Comparison of ENCODE assay signal across 26 cellular contexts in genomic region chr11:66012371-66012945, GRCh38. TPM values are rescaled to one million over a fixed set of nuclear protein-coding genes. Genes with fewer than 3 reads are reported as not detected.
DNase-seq lines count a peak whose midpoint lies in the region; ATAC-seq and TF ChIP-seq lines count a peak whose summit lies in the region.
"Had no signal": no experiment of that assay in that cellular context is flagged by ENCODE, and none has a peak within 500 bp of the region (broad histone marks: within the 10 kb centered on the region; RNA-seq: fewer than 3 reads in every experiment).

No MANE protein-coding gene starts in this region.

- TF ChIP-seq CTCF in mammary epithelial cell (conservative IDR thresholded peaks at IDR 0.05 in 1 of 2, IDR thresholded peaks at IDR 0.05 in 1 of 2; ENCODE audit: extremely low read depth in 1 of 2, insufficient read depth in 1 of 2, low read depth in 1 of 2, low read length in 2 of 2) (no peak), osteoblast (IDR thresholded peaks at IDR 0.05; ENCODE audit: extremely low read depth, low read depth, low read length) (no peak)

- H3K27ac ChIP-seq in mammary epithelial cell (ENCODE audit: insufficient read depth, low read depth, low read length) (no peak overlapping the region), osteoblast (ENCODE audit: low read depth, low read length) (no peak overlapping the region)
- H3K27ac ChIP-seq: GM23248, prostate gland, uterus had no signal

- H3K27ac Mint-ChIP-seq in stimulated activated naive CD8-positive, alpha-beta T cell treated with anti-CD3 and anti-CD28 coated beads, Interleukin-15, amount 100 ng/mL, for 72 hours, result no peak overlapping the region
- H3K27ac Mint-ChIP-seq: activated CD8-positive, alpha-beta T cell treated with anti-CD3 and anti-CD28 coated beads, Interleukin-2, amount 10 ng/mL, durations not matched to agents 7 days and 5 days; activated naive CD4-positive, alpha-beta T cell treated with anti-CD3 and anti-CD28 coated beads for 36 hours; activated T-cell treated with anti-CD3 and anti-CD28 coated beads, Interleukin-2, amount 50 U/mL, for 24 hours; effector memory CD8-positive, alpha-beta T cell had no signal

- peak overlapping the region; percentile 45 to 63 for H3K4me3 Mint-ChIP-seq in stimulated activated naive CD8-positive, alpha-beta T cell treated with anti-CD3 and anti-CD28 coated beads, Interleukin-15, amount 100 ng/mL, for 72 hours
- H3K4me3 Mint-ChIP-seq: activated CD8-positive, alpha-beta T cell treated with anti-CD3 and anti-CD28 coated beads, Interleukin-2, amount 10 ng/mL, durations not matched to agents 7 days and 5 days; activated naive CD4-positive, alpha-beta T cell treated with anti-CD3 and anti-CD28 coated beads for 36 hours; activated T-cell treated with anti-CD3 and anti-CD28 coated beads, Interleukin-2, amount 50 U/mL, for 24 hours; central memory CD8-positive, alpha-beta T cell; effector memory CD8-positive, alpha-beta T cell had no signal

- no peak overlapping the region for H3K9ac ChIP-seq in mammary epithelial cell (ENCODE audit: insufficient read depth, low read length)
- H3K9ac ChIP-seq: GM23248 had no signal

- intact Hi-C loops in mammary epithelial cell (cut with micrococcal nuclease), result no loop called here

- H3K4me2 ChIP-seq in mammary epithelial cell (ENCODE audit: insufficient read depth, low read depth, low read length), result peak overlapping the region; percentile 73
- no peak overlapping the region for H3K4me2 ChIP-seq in osteoblast (ENCODE audit: insufficient read depth, low read length)
- H3K4me2 ChIP-seq: A549 had no signal

- peaks cover 36% of the 10 kb centered on the region for H3K27me3 Mint-ChIP-seq in stimulated activated naive CD8-positive, alpha-beta T cell treated with anti-CD3 and anti-CD28 coated beads, Interleukin-15, amount 100 ng/mL, for 72 hours
- H3K27me3 Mint-ChIP-seq: central memory CD8-positive, alpha-beta T cell had no signal

- 63% methylated on average over 5 of the region's 12 CpGs for WGBS in mammary epithelial cell (ENCODE audit: low coverage, missing lambda C conversion rate)

- DNase-seq in stimulated activated naive CD8-positive, alpha-beta T cell treated with anti-CD3 and anti-CD28 coated beads, Interleukin-15, amount 100 ng/mL, for 72 hours, result no peak
- DNase-seq in stimulated activated naive CD8-positive, alpha-beta T cell treated with anti-CD3 and anti-CD28 coated beads, Interleukin-15, Interleukin-2, amounts not matched to agents 100 U/mL and 50 U/mL, for 24 hours, result no peak
- DNase-seq in mammary epithelial cell (no peak), osteoblast (ENCODE audit: insufficient read length, low spot score, missing footprints) (peak; percentile 67), NCI-H1694 treated with DMSO at 0.1 percent for 48 hours (lab: John Stamatoyannopoulos, UW) (no peak), UCSD-AML1 (lab: John Stamatoyannopoulos, UW; ENCODE audit: unreplicated experiment) (no peak), cortex of kidney (lab: John Stamatoyannopoulos, UW) (no peak)
- DNase-seq: activated CD8-positive, alpha-beta T cell treated with anti-CD3 and anti-CD28 coated beads, Interleukin-2, amount 10 ng/mL, durations not matched to agents 7 days and 5 days; activated T-cell treated with anti-CD3 and anti-CD28 coated beads, Interleukin-2, amount 50 U/mL, for 24 hours; DMS 273 treated with DMSO at 0.1 percent for 48 hours; effector memory CD8-positive, alpha-beta T cell; GM23248; NCI-H1048; NCI-H524; RPMI8226; stimulated activated CD4-positive, alpha-beta T cell treated with anti-CD3 and anti-CD28 coated beads, Interleukin-4, amount 100 ng/mL, for 1 hour; T1000; uterus had no signal

- H2AFZ ChIP-seq in mammary epithelial cell (ENCODE audit: low read depth, low read length) (no peak overlapping the region), osteoblast (ENCODE audit: low read length) (no peak overlapping the region)

- H3K27me3 ChIP-seq in mammary epithelial cell (ENCODE audit: insufficient read depth, low read length) (no peaks in the 10 kb centered on the region), osteoblast (ENCODE audit: insufficient read depth, low read length) (no peaks in the 10 kb centered on the region)

- H3K79me2 ChIP-seq in mammary epithelial cell (ENCODE audit: insufficient read depth, low read length) (no peaks in the 10 kb centered on the region), osteoblast (ENCODE audit: insufficient read depth, low read length) (no peaks in the 10 kb centered on the region)

- peaks cover 57% of the 10 kb centered on the region for H3K4me1 ChIP-seq in mammary epithelial cell (ENCODE audit: insufficient read depth, low read length)
- H3K4me1 ChIP-seq in osteoblast (ENCODE audit: insufficient read depth, low read length), result peaks cover 29% of the 10 kb centered on the region
- H3K4me1 ChIP-seq: prostate gland had no signal

- in situ Hi-C loops in mammary epithelial cell (cut with MboI; ENCODE audit: low sequenced_read_pairs in 2 of 2), result loop anchor here in 1 of 2 donors (25.0 kb wide), 1 partner anchor 300 kb away; the partner anchor contains the start of genes KAT5 and RNASEH2C

- dilution Hi-C loops in mammary epithelial cell (cut with HindIII; ENCODE audit: low sequenced_read_pairs), result no loop called here

- BruUV-seq in mammary epithelial cell (replicated peaks; lab: Mats Ljungman, UMichigan), result no TSS peak

- peaks cover 16% of the 10 kb centered on the region for H3K4me1 Mint-ChIP-seq in stimulated activated naive CD8-positive, alpha-beta T cell treated with anti-CD3 and anti-CD28 coated beads, Interleukin-15, amount 100 ng/mL, for 72 hours
- H3K4me1 Mint-ChIP-seq: central memory CD8-positive, alpha-beta T cell had no signal

- H4K20me1 ChIP-seq in mammary epithelial cell (ENCODE audit: insufficient read depth, low read length), result no peaks in the 10 kb centered on the region
- no peaks in the 10 kb centered on the region for H4K20me1 ChIP-seq in osteoblast (ENCODE audit: insufficient read depth, low read length)

- CTCF ChIA-PET in mammary epithelial cell (lab: Charles Lee; ENCODE audit: low non-redundant PET), result no interaction called here

- no peaks in the 10 kb centered on the region for H3K9me3 ChIP-seq in mammary epithelial cell (replicated peaks; ENCODE audit: insufficient read depth, low read length)
- no peaks in the 10 kb centered on the region for H3K9me3 ChIP-seq in osteoblast (ENCODE audit: low read depth, low read length)
- H3K9me3 ChIP-seq: A549, left lung, prostate gland, uterus had no signal

- H3K9me3 Mint-ChIP-seq in stimulated activated naive CD8-positive, alpha-beta T cell treated with anti-CD3 and anti-CD28 coated beads, Interleukin-15, amount 100 ng/mL, for 72 hours, result no peaks in the 10 kb centered on the region
- H3K9me3 Mint-ChIP-seq: activated naive CD4-positive, alpha-beta T cell treated with anti-CD3 and anti-CD28 coated beads for 36 hours; activated T-cell treated with anti-CD3 and anti-CD28 coated beads, Interleukin-2, amount 50 U/mL, for 24 hours; central memory CD8-positive, alpha-beta T cell; effector memory CD8-positive, alpha-beta T cell had no signal

- no peak for ATAC-seq in stimulated activated naive CD8-positive, alpha-beta T cell treated with anti-CD3 and anti-CD28 coated beads, Interleukin-15, amount 100 ng/mL, for 72 hours
- ATAC-seq in stimulated activated naive CD8-positive, alpha-beta T cell treated with anti-CD3 and anti-CD28 coated beads, Interleukin-15, Interleukin-2, amounts not matched to agents 100 U/mL and 50 U/mL, for 24 hours, result no peak
- no peak for ATAC-seq in HG03095 (IDR thresholded peaks at IDR 0.05; ENCODE audit: unreplicated experiment)
- ATAC-seq: A549 had no signal

- H3K4me3 ChIP-seq in mammary epithelial cell (replicated peaks in 1 of 3; ENCODE audit: insufficient read depth in 1 of 3, low read depth in 2 of 3, low read length in 3 of 3), result no peak overlapping the region
- H3K4me3 ChIP-seq in osteoblast (ENCODE audit: insufficient read depth, low read length), result no peak overlapping the region
- H3K4me3 ChIP-seq: A549, GM23248, prostate gland had no signal

- no peaks in the 10 kb centered on the region for H3K36me3 ChIP-seq in mammary epithelial cell (ENCODE audit: insufficient read depth, low read length)
- no peaks in the 10 kb centered on the region for H3K36me3 ChIP-seq in osteoblast (ENCODE audit: insufficient read depth, low read length)
- H3K36me3 ChIP-seq: left lung, prostate gland, uterus had no signal

RNA-seq across cellular contexts. Expression of gene CST6, which starts 0.7 kb away (rescaled TPM):
- total RNA-seq in mammary epithelial cell (10 to 100 TPM in 1 of 2 donors, 1 to 10 TPM in 1; 1.3 to 21.5 TPM), osteoblast (1.8 and 2.9 TPM in 2 replicates)
- polyA plus RNA-seq in mammary epithelial cell, result 8.3 TPM
- polyA minus RNA-seq in mammary epithelial cell, result not detected
- total RNA-seq: activated CD8-positive, alpha-beta T cell treated with anti-CD3 and anti-CD28 coated beads, Interleukin-2, amount 10 ng/mL, durations not matched to agents 7 days and 5 days; activated naive CD4-positive, alpha-beta T cell treated with anti-CD3 and anti-CD28 coated beads for 36 hours; mononuclear cell had no signal
- polyA plus RNA-seq: A549, neural cell had no signal

RNA-seq across cellular contexts. Expression of gene BANF1, which starts 10.2 kb away (rescaled TPM):
- total RNA-seq in mammary epithelial cell (100 to 1,000 TPM in 1 of 2 donors, 10 to 100 TPM in 1; 22.8 to 174 TPM), osteoblast (14.5 and 14.7 TPM in 2 replicates)
- polyA plus RNA-seq in mammary epithelial cell, result 155 TPM
- 111 TPM for polyA minus RNA-seq in mammary epithelial cell

RNA-seq across cellular contexts. Expression of gene EIF1AD, which starts 10.5 kb away (rescaled TPM):
- 10 to 100 TPM; 26.8 to 36.9 TPM for total RNA-seq in mammary epithelial cell
- polyA plus RNA-seq in mammary epithelial cell, result 40.5 TPM
- polyA minus RNA-seq in mammary epithelial cell, result 74.5 TPM
- total RNA-seq in osteoblast, result 28.6 and 31.2 TPM in 2 replicates

RNA-seq across cellular contexts. Expression of gene CATSPER1, which starts 13.8 kb away (rescaled TPM):
- under 1 TPM in 1 of 2 donors, not detected in 1; 0.61 TPM for total RNA-seq in mammary epithelial cell
- polyA plus RNA-seq in mammary epithelial cell, result 0.52 TPM
- not detected for polyA minus RNA-seq in mammary epithelial cell
- not detected in 2 replicates for total RNA-seq in osteoblast
- total RNA-seq: activated CD8-positive, alpha-beta T cell treated with anti-CD3 and anti-CD28 coated beads, Interleukin-2, amount 10 ng/mL, durations not matched to agents 7 days and 5 days; activated naive CD4-positive, alpha-beta T cell treated with anti-CD3 and anti-CD28 coated beads for 36 hours; GM23248 had no signal
- polyA plus RNA-seq: neural cell had no signal

RNA-seq across cellular contexts. Expression of gene GAL3ST3, which starts 36.5 kb away (rescaled TPM):
- total RNA-seq in mammary epithelial cell (under 1 TPM in 1 of 2 donors, not detected in 1; under 0.01 TPM), osteoblast (not detected in 2 replicates)
- not detected for polyA plus RNA-seq in mammary epithelial cell
- not detected for polyA minus RNA-seq in mammary epithelial cell
- total RNA-seq: activated CD8-positive, alpha-beta T cell treated with anti-CD3 and anti-CD28 coated beads, Interleukin-2, amount 10 ng/mL, durations not matched to agents 7 days and 5 days; GM23248; left lung; mononuclear cell had no signal
- polyA plus RNA-seq: A549, GM23248 had no signal
